15 cellular contexts compared by ENCODE assay signal in the genomic region with DNA sequence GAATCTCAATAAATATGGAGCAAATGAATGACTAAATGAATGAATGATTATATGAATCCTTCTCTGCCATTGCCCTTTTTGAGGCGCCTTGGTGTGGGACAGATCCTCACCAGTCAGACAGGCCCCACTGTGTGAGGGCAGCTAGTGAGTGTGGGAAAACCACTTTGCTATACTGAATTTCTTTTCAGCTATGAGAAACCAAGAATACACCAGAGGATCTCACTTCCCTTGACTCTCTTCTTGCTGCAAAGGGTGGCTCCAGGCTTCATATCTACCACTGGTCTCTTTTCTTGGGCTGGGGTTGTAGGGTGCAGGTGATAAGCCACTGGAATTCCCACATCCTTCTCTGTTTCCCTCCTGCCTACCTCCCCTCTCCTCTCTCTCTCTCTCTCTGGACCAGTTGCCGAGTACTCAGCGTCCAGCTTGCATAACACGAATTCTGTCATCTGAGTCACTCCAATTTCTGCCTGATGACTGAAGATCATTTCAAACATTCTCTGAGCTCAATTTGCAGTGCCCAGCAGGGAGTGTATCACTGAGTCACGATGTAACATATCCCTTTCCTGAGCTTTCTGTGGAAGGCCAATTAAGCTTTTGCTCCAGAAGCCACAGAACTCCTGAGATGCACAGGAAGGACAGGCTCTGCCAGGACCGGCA.
DNase-seq lines count a peak whose midpoint lies in the region; ATAC-seq and TF ChIP-seq lines count a peak whose summit lies in the region.
"Had no signal": no experiment of that assay in that cellular context is flagged by ENCODE, and none has a peak within 500 bp of the region (broad histone marks: within the 10 kb centered on the region; RNA-seq: fewer than 3 reads in every experiment).

No MANE protein-coding gene starts in this region.

- H3K4me1 ChIP-seq in PC-3 (ENCODE audit: insufficient read depth, low read length), result no peaks in the 10 kb centered on the region
- H3K4me1 ChIP-seq in esophagus muscularis mucosa, result peaks cover 10 to 16% (median 14%) of the 10 kb centered on the region in 4 donors
- H3K4me1 ChIP-seq in hepatocyte (ENCODE audit: insufficient read depth), result no peaks in the 10 kb centered on the region

- CTCF ChIA-PET in PC-3 (lab: Charles Lee), result no interaction called here

- BruUV-seq in PC-3 (replicated peaks; lab: Mats Ljungman, UMichigan), result no TSS peak

- H3K27me3 ChIP-seq in PC-3 (ENCODE audit: low read length) (no peaks in the 10 kb centered on the region), esophagus muscularis mucosa (no peaks in the 10 kb centered on the region), hepatocyte (no peaks in the 10 kb centered on the region)

- H3K9ac ChIP-seq in PC-3 (ENCODE audit: low read length), result no peak overlapping the region

- H3K79me2 ChIP-seq in PC-3 (ENCODE audit: low read length) (no peaks in the 10 kb centered on the region), hepatocyte (no peaks in the 10 kb centered on the region)

- WGBS in esophagus muscularis mucosa, result 84% methylated on average over 6 of the region's 6 CpGs
- 89% methylated on average over 6 of the region's 6 CpGs for WGBS in hepatocyte (ENCODE audit: low lambda C conversion rate, missing lambda C conversion rate)

- H2AFZ ChIP-seq in PC-3 (ENCODE audit: low read length), result no peak overlapping the region
- no peak overlapping the region for H2AFZ ChIP-seq in hepatocyte

- peak; percentile 84 for DNase-seq in GM04504 (ENCODE audit: low read depth)
- DNase-seq in PC-3, result peak; percentile 12
- peak; percentile 89 for DNase-seq in esophagus muscularis mucosa (ENCODE audit: extremely low spot score)
- DNase-seq in skeletal muscle cell (ENCODE audit: low read depth), result peak; percentile 82
- no peak for DNase-seq in OCI-M1 (lab: John Stamatoyannopoulos, UW)
- DNase-seq in CD1c-positive myeloid dendritic cell (ENCODE audit: extremely low spot score), result no peak
- no peak for DNase-seq in SIG-M5 treated with dmso at 0.1 percent for 504 hours (lab: John Stamatoyannopoulos, UW; ENCODE audit: unreplicated experiment)
- DNase-seq in hepatocyte (ENCODE audit: low spot score), result no peak
- DNase-seq: activated CD4-positive, alpha-beta T cell treated with anti-CD3 and anti-CD28 coated beads for 48 hours; activated naive CD4-positive, alpha-beta T cell treated with anti-CD3 and anti-CD28 coated beads for 36 hours; Calu3; effector CD4-positive, alpha-beta T cell; NCI-H2171 treated with DMSO at 0.1 percent for 48 hours; SHP77 treated with DMSO at 0.1 percent for 48 hours; stimulated activated naive CD4-positive, alpha-beta T cell treated with Interleukin-2 at 50 U/mL for 16 hours had no signal

- intact Hi-C loops in PC-3 (cut with micrococcal nuclease) (no loop called here), esophagus muscularis mucosa (cut with DNase I) (no loop called here)

- H3K9me3 ChIP-seq in PC-3 (ENCODE audit: low read length) (no peaks in the 10 kb centered on the region), esophagus muscularis mucosa (no peaks in the 10 kb centered on the region), hepatocyte (ENCODE audit: low read depth) (no peaks in the 10 kb centered on the region)

- no peaks in the 10 kb centered on the region for H3K36me3 ChIP-seq in PC-3 (ENCODE audit: low read depth, low read length)
- H3K36me3 ChIP-seq in esophagus muscularis mucosa, result no peaks in the 10 kb centered on the region
- H3K36me3 ChIP-seq in hepatocyte (replicated peaks; ENCODE audit: insufficient read depth, low read depth), result no peaks in the 10 kb centered on the region

- H3K4me3 ChIP-seq in PC-3 (ENCODE audit: low read length), result no peak overlapping the region
- H3K4me3 ChIP-seq in esophagus muscularis mucosa, result no peak overlapping the region
- no peak overlapping the region for H3K4me3 ChIP-seq in skeletal muscle cell (ENCODE audit: low read depth, low read length)
- H3K4me3 ChIP-seq in hepatocyte, result no peak overlapping the region

- POLR2A ChIA-PET in PC-3 (lab: Charles Lee; ENCODE audit: unreplicated experiment), result no interaction called here

- TF ChIP-seq CTCF in PC-3 (conservative IDR thresholded peaks at IDR 0.05; ENCODE audit: low read depth, low read length) (no peak), esophagus muscularis mucosa (IDR thresholded peaks at IDR 0.05) (no peak), hepatocyte (IDR thresholded peaks at IDR 0.05; ENCODE audit: poor library complexity) (no peak)

- H3K9me2 ChIP-seq in PC-3 (replicated peaks; ENCODE audit: low read length) (no peaks in the 10 kb centered on the region), hepatocyte (replicated peaks; ENCODE audit: insufficient read depth) (no peaks in the 10 kb centered on the region)

- H4K20me1 ChIP-seq in PC-3 (ENCODE audit: low read length), result no peaks in the 10 kb centered on the region
- H4K20me1 ChIP-seq in hepatocyte (ENCODE audit: insufficient read depth, poor library complexity, severe bottlenecking), result no peaks in the 10 kb centered on the region

- no peak for ATAC-seq in PC-3

- no peaks in the 10 kb centered on the region for H3F3A ChIP-seq in PC-3 (ENCODE audit: low read length, unreplicated experiment)

- no peak for TF ChIP-seq POLR2A in esophagus muscularis mucosa (IDR thresholded peaks at IDR 0.05; ENCODE audit: low read depth)

- H3K27ac ChIP-seq in PC-3 (ENCODE audit: low read length) (no peak overlapping the region), esophagus muscularis mucosa (replicated peaks in 1 of 4) (no peak overlapping the region), hepatocyte (no peak overlapping the region)

- H3K4me2 ChIP-seq in PC-3 (ENCODE audit: low read length), result no peak overlapping the region
- no peak overlapping the region for H3K4me2 ChIP-seq in hepatocyte

- no peak for TF ChIP-seq EP300 in esophagus muscularis mucosa (IDR thresholded peaks at IDR 0.05)

Comparison
In these comparisons a context has a peak if more than half of its experiments do, and no peak if none do; other contexts are left out.
1. DNase-seq: peak in GM04504 (single experiment), PC-3 (single experiment), esophagus muscularis mucosa (single experiment) and skeletal muscle cell (single experiment); none in OCI-M1 (single experiment), CD1c-positive myeloid dendritic cell (single experiment), SIG-M5 treated with dmso at 0.1 percent for 504 hours (single experiment) and hepatocyte (single experiment).